ENCODE assay signal across 8 cellular contexts in genomic region chr16:30429418-30429677, GRCh38. TPM values are rescaled to one million over a fixed set of nuclear protein-coding genes. Genes with fewer than 3 reads are reported as not detected.
DNase-seq lines count a peak whose midpoint lies in the region; ATAC-seq and TF ChIP-seq lines count a peak whose summit lies in the region.

No MANE protein-coding gene starts in this region.

- peak overlapping the region; percentile 84 for H3K4me2 ChIP-seq in OCI-LY1 (ENCODE audit: low read length)
- H3K4me2 ChIP-seq in smooth muscle cell, result peak overlapping the region; percentile 86

- no peaks in the 10 kb centered on the region for H4K20me1 ChIP-seq in OCI-LY1 (ENCODE audit: insufficient read depth, low read length)
- H4K20me1 ChIP-seq in smooth muscle cell (ENCODE audit: low read depth), result no peaks in the 10 kb centered on the region

- WGBS in right cardiac atrium, result 2% methylated on average over 11 of the region's 11 CpGs
- 7% methylated on average over 11 of the region's 11 CpGs for WGBS in smooth muscle cell (ENCODE audit: low lambda C conversion rate)

- H2AFZ ChIP-seq in OCI-LY1 (ENCODE audit: low read length) (no peak overlapping the region), smooth muscle cell (ENCODE audit: low read depth) (peak overlapping the region; percentile 65)

- H3K9me2 ChIP-seq in OCI-LY1 (ENCODE audit: low read depth, low read length), result no peaks in the 10 kb centered on the region

- H3K27ac ChIP-seq in OCI-LY1 (ENCODE audit: low read depth, low read length, poor library complexity, severe bottlenecking) (peak overlapping the region; percentile 64), right cardiac atrium (ENCODE audit: low read length) (peak overlapping the region; percentile 46), smooth muscle cell (ENCODE audit: low read depth) (no peak overlapping the region)

- H3K9me3 ChIP-seq in OCI-LY1 (ENCODE audit: low read length), result no peaks in the 10 kb centered on the region
- no peaks in the 10 kb centered on the region for H3K9me3 ChIP-seq in right cardiac atrium (ENCODE audit: control insufficient read depth, low read length)
- no peaks in the 10 kb centered on the region for H3K9me3 ChIP-seq in smooth muscle cell (replicated peaks; ENCODE audit: low read depth)

- TF ChIP-seq CTCF in OCI-LY1 (IDR thresholded peaks at IDR 0.05; ENCODE audit: low read length) (no peak), smooth muscle cell (IDR thresholded peaks at IDR 0.05; ENCODE audit: borderline replicate concordance, insufficient read depth, poor library complexity, severe bottlenecking) (no peak)

- peak; percentile 10 for ATAC-seq in GM21619 (IDR thresholded peaks at IDR 0.05; ENCODE audit: unreplicated experiment)
- ATAC-seq in right cardiac atrium, result no peak

- H3K27me3 ChIP-seq in OCI-LY1 (ENCODE audit: insufficient read depth, low read length) (no peaks in the 10 kb centered on the region), right cardiac atrium (ENCODE audit: control insufficient read depth, insufficient read depth) (no peaks in the 10 kb centered on the region), smooth muscle cell (ENCODE audit: low read depth) (no peaks in the 10 kb centered on the region)

- intact Hi-C loops in right cardiac atrium (cut with DNase I), result no loop called here

- H3K79me2 ChIP-seq in OCI-LY1 (ENCODE audit: insufficient read depth, low read length), result peaks cover 18% of the 10 kb centered on the region
- H3K79me2 ChIP-seq in smooth muscle cell (ENCODE audit: low read depth), result no peaks in the 10 kb centered on the region

- peaks cover 33% of the 10 kb centered on the region for H3K36me3 ChIP-seq in OCI-LY1 (ENCODE audit: insufficient read depth, low read length)
- no peaks in the 10 kb centered on the region for H3K36me3 ChIP-seq in smooth muscle cell (ENCODE audit: low read depth)

- H3F3A ChIP-seq in OCI-LY1 (ENCODE audit: insufficient read depth, low read length) (no peaks in the 10 kb centered on the region), smooth muscle cell (ENCODE audit: low read depth) (no peaks in the 10 kb centered on the region)

- DNase-seq in right cardiac atrium (no peak), smooth muscle cell (lab: John Stamatoyannopoulos, UW; ENCODE audit: unreplicated experiment) (no peak), RPMI8226 (no peak), NCI-H128 (lab: John Stamatoyannopoulos, UW; ENCODE audit: unreplicated experiment) (no peak), SIG-M5 (lab: John Stamatoyannopoulos, UW) (no peak)
- no peak for DNase-seq in stimulated activated CD4-positive, alpha-beta T cell treated with anti-CD3 and anti-CD28 coated beads, Interleukin-1b, Interleukin-23, amount 100 ng/mL, for 48 hours

- H3K4me3 ChIP-seq in OCI-LY1 (ENCODE audit: low read depth, low read length, poor library complexity, severe bottlenecking) (peak overlapping the region; percentile 90), right cardiac atrium (ENCODE audit: low read length) (peak overlapping the region; percentile 43), smooth muscle cell (peak overlapping the region; percentile 58)

- H3K9ac ChIP-seq in OCI-LY1 (ENCODE audit: low read length) (peak overlapping the region; percentile 85), smooth muscle cell (ENCODE audit: low read depth) (peak overlapping the region; percentile 19)

- H3K4me1 ChIP-seq in OCI-LY1 (ENCODE audit: insufficient read depth, low read length, severe bottlenecking) (peaks cover 21% of the 10 kb centered on the region), right cardiac atrium (ENCODE audit: control insufficient read depth, insufficient read depth, low read length) (peaks cover 5% of the 10 kb centered on the region), smooth muscle cell (ENCODE audit: low read depth) (peaks cover 4% of the 10 kb centered on the region)

RNA-seq across cellular contexts. Expression of gene DCTPP1, which starts 0.5 kb away (rescaled TPM):
- total RNA-seq in right cardiac atrium (10 to 100 TPM; 26.9 to 46.2 (median 30.5) TPM), smooth muscle cell (18.4 and 18.6 TPM in 2 replicates)
- polyA plus RNA-seq in right cardiac atrium (20.9 TPM), smooth muscle cell (34.8 and 37.8 TPM in 2 replicates)

RNA-seq across cellular contexts. Expression of gene SEPHS2, which starts 16.3 kb away (rescaled TPM):
- total RNA-seq in right cardiac atrium (10 to 100 TPM; 34.8 to 41.1 (median 36.4) TPM), smooth muscle cell (9.2 and 12.1 TPM in 2 replicates)
- polyA plus RNA-seq in right cardiac atrium (29.4 TPM), smooth muscle cell (26.4 and 30.5 TPM in 2 replicates)

RNA-seq across cellular contexts. Expression of gene ZNF771, which starts 21.9 kb away (rescaled TPM):
- total RNA-seq in right cardiac atrium (10 to 100 TPM in 1 of 4 donors, 1 to 10 TPM in 3; 4.4 to 11.9 (median 7.0) TPM), smooth muscle cell (6.6 and 7.2 TPM in 2 replicates)
- polyA plus RNA-seq in right cardiac atrium (5.0 TPM), smooth muscle cell (14.5 and 20.9 TPM in 2 replicates)

RNA-seq across cellular contexts. Expression of gene ZNF48, which starts 34.1 kb away (rescaled TPM):
- 1 to 10 TPM; 6.2 to 8.0 (median 7.5) TPM for total RNA-seq in right cardiac atrium
- 3.6 TPM for polyA plus RNA-seq in right cardiac atrium
- 7.7 and 9.3 TPM in 2 replicates for total RNA-seq in smooth muscle cell
- 8.0 and 10.3 TPM in 2 replicates for polyA plus RNA-seq in smooth muscle cell

RNA-seq across cellular contexts. Expression of gene ITGAL, which starts 43.2 kb away (rescaled TPM):
- total RNA-seq in right cardiac atrium, result 1 to 10 TPM in 3 of 4 donors, under 1 TPM in 1; 0.82 to 4.8 (median 1.9) TPM
- 0.61 TPM for polyA plus RNA-seq in right cardiac atrium
- not detected in 2 replicates for total RNA-seq in smooth muscle cell
- not detected in 2 replicates for polyA plus RNA-seq in smooth muscle cell
